Comparison of ENCODE assay signal across 14 cellular contexts in genomic region chr7:5626456-5626855, GRCh38. TPM values are rescaled to one million over a fixed set of nuclear protein-coding genes. Genes with fewer than 3 reads are reported as not detected.
DNase-seq lines count a peak whose midpoint lies in the region; ATAC-seq and TF ChIP-seq lines count a peak whose summit lies in the region.
"Had no signal": no experiment of that assay in that cellular context is flagged by ENCODE, and none has a peak within 500 bp of the region (broad histone marks: within the 10 kb centered on the region; RNA-seq: fewer than 3 reads in every experiment).

No MANE protein-coding gene starts in this region.

- H2AFZ ChIP-seq in IMR-90 (replicated peaks; ENCODE audit: low read length, poor library complexity) (no peak overlapping the region), trophoblast cell (ENCODE audit: insufficient read depth, low read length, poor library complexity) (no peak overlapping the region)

- H3K36me3 ChIP-seq in Caco-2 (ENCODE audit: control insufficient read depth, insufficient read depth, low read length) (0 out of 2 replicates have a peak, but pooled peaks cover 1% of the 10 kb centered on the region), IMR-90 (ENCODE audit: control insufficient read depth, insufficient read depth, low read length) (peaks cover 32% of the 10 kb centered on the region), trophoblast cell (ENCODE audit: control insufficient read depth in 1 of 2, insufficient read depth in 2 of 2, low read length in 2 of 2) (peaks cover 28 to 33% of the 10 kb centered on the region in 2 experiments)

- CTCF ChIA-PET in Caco-2 (lab: Charles Lee) (interaction anchor here (0.6 to 1.5 kb wide), 2 partner anchors 29 to 39 kb away, joined by 3 to 6 read pairs; no protein-coding TSS in a partner anchor), IMR-90 (lab: Yijun Ruan, JAX) (interaction anchor here (0.6 to 0.8 kb wide), 2 partner anchors 81 kb away, joined by 3 to 5 read pairs; no protein-coding TSS in a partner anchor)

- peak overlapping the region; percentile 48; the same call in 1 of the 3 replicates for H2BK15ac ChIP-seq in IMR-90 (ENCODE audit: low read depth, low read length)

- H3K18ac ChIP-seq in IMR-90 (ENCODE audit: low read depth, low read length): no peak overlapping the region
- no peak overlapping the region for H3K18ac ChIP-seq in trophoblast cell (ENCODE audit: low read length)

- H2BK5ac ChIP-seq in IMR-90 (ENCODE audit: low read depth, low read length, poor library complexity, severe bottlenecking): peak overlapping the region; percentile 53
- H2BK5ac ChIP-seq in trophoblast cell (ENCODE audit: low read depth, low read length, poor library complexity): peak overlapping the region; percentile 15

- H4K20me1 ChIP-seq in IMR-90 (ENCODE audit: insufficient read depth, low read length): peaks cover 16% of the 10 kb centered on the region; the same call in 1 of the 2 replicates

- H2AK5ac ChIP-seq in IMR-90 (ENCODE audit: low read depth, low read length) (peak overlapping the region; percentile 77), trophoblast cell (ENCODE audit: low read length) (no peak overlapping the region)

- H3K14ac ChIP-seq in IMR-90 (replicated peaks; ENCODE audit: low read depth, low read length): peak overlapping the region; percentile 73; the same call in 1 of the 2 replicates
- H3K14ac ChIP-seq in trophoblast cell (ENCODE audit: low read length): no peak overlapping the region

- H3K56ac ChIP-seq in IMR-90 (ENCODE audit: extremely low read depth, insufficient read depth, low read length): no peak overlapping the region

- peak overlapping the region; percentile 12; the same call in 1 of the 2 replicates for H4K91ac ChIP-seq in IMR-90 (ENCODE audit: insufficient read depth, low read depth, low read length)
- H4K91ac ChIP-seq in trophoblast cell (ENCODE audit: low read depth, low read length): peak overlapping the region; percentile 34

- H3K4me2 ChIP-seq in IMR-90 (ENCODE audit: low read depth, low read length): no peak overlapping the region
- H3K4me2 ChIP-seq in trophoblast cell (ENCODE audit: low read length): no peak overlapping the region

- H3K9me1 ChIP-seq in IMR-90 (ENCODE audit: insufficient read depth, low read length): peaks cover 26% of the 10 kb centered on the region

- no peak for TF ChIP-seq POLR2A in IMR-90 (IDR thresholded peaks at IDR 0.05; ENCODE audit: low read depth, low read length)

- H3K4me3 Mint-ChIP-seq in Caco-2 (ENCODE audit: unreplicated experiment): no peak overlapping the region
- H3K4me3 Mint-ChIP-seq in dendritic cell treated with granulocyte-macrophage colony-stimulating factor and Interleukin-4, amounts not matched to agents 40 ng/mL and 50 ng/mL, for 4 days: no peak overlapping the region
- H3K4me3 Mint-ChIP-seq: CD4-positive, CD25-positive, alpha-beta regulatory T cell had no signal

- peak overlapping the region; percentile 12 for H2AK9ac ChIP-seq in IMR-90 (replicated peaks; ENCODE audit: low read depth, low read length, poor library complexity)

- no CpG with 5 or more reads among the region's 6 CpGs for WGBS in IMR-90 (ENCODE audit: extremely low coverage in 2 of 2, insufficient read length in 1 of 2), 2 experiments
- WGBS in trophoblast cell (ENCODE audit: extremely low coverage, insufficient coverage, insufficient read length): no CpG with 5 or more reads among the region's 6 CpGs

- no peaks in the 10 kb centered on the region for H3K9me3 Mint-ChIP-seq in Caco-2 (ENCODE audit: unreplicated experiment)
- no peaks in the 10 kb centered on the region for H3K9me3 Mint-ChIP-seq in dendritic cell treated with granulocyte-macrophage colony-stimulating factor and Interleukin-4, amounts not matched to agents 40 ng/mL and 50 ng/mL, for 4 days
- H3K9me3 Mint-ChIP-seq: CD4-positive, CD25-positive, alpha-beta regulatory T cell had no signal

- H4K8ac ChIP-seq in IMR-90 (ENCODE audit: low read depth in 2 of 2, low read length in 2 of 2): peak overlapping the region in 1 of 2 experiments; percentile 16; a peak in 1 of 4 replicates
- H4K8ac ChIP-seq in trophoblast cell (ENCODE audit: low read depth, low read length): no peak overlapping the region

- in situ Hi-C loops in IMR-90 (cut with MboI; ENCODE audit: low sequenced_read_pairs): no loop called here

- H3K9me3 ChIP-seq in Caco-2 (no peaks in the 10 kb centered on the region), IMR-90 (ENCODE audit: control insufficient read depth, insufficient read depth, low read length) (no peaks in the 10 kb centered on the region), trophoblast cell (ENCODE audit: insufficient read depth, low read depth, low read length) (peaks cover 2% of the 10 kb centered on the region)
- H3K9me3 ChIP-seq: gastrocnemius medialis had no signal

- H3K4me3 ChIP-seq in Caco-2 (ENCODE audit: low read depth, low read length) (no peak overlapping the region), IMR-90 (ENCODE audit: insufficient read depth, low read depth, low read length) (no peak overlapping the region), trophoblast cell (ENCODE audit: low read depth, low read length) (no peak overlapping the region)
- H3K4me3 ChIP-seq: gastrocnemius medialis had no signal

- H4K5ac ChIP-seq in IMR-90 (ENCODE audit: low read depth, low read length): no peak overlapping the region

- POLR2A ChIA-PET in Caco-2 (lab: Charles Lee): interaction anchor here (0.9 kb wide), 1 partner anchor 10 kb away, joined by 3 read pairs; no protein-coding TSS in a partner anchor
- POLR2A ChIA-PET in IMR-90 (lab: Charles Lee; ENCODE audit: unreplicated experiment): interaction anchor here (0.6 kb wide), 1 partner anchor 68 kb away, joined by 3 read pairs; no protein-coding TSS in a partner anchor

- no peak for TF ChIP-seq RAD21 in IMR-90 (IDR thresholded peaks at IDR 0.05; ENCODE audit: low read length)

- H2BK20ac ChIP-seq in IMR-90 (ENCODE audit: low read depth, low read length): 0 out of 2 replicates have a peak overlapping the region, but pooled peaks have one; percentile 38

- H3K36me3 Mint-ChIP-seq in Caco-2 (ENCODE audit: insufficient read depth, unreplicated experiment): peaks cover 60% of the 10 kb centered on the region
- H3K36me3 Mint-ChIP-seq in dendritic cell treated with granulocyte-macrophage colony-stimulating factor and Interleukin-4, amounts not matched to agents 40 ng/mL and 50 ng/mL, for 4 days (ENCODE audit: low read depth): peaks cover 95% of the 10 kb centered on the region

- H3K27ac ChIP-seq in IMR-90 (ENCODE audit: insufficient read depth, low read length): peak overlapping the region; percentile 49; the same call in 1 of the 2 replicates
- H3K27ac ChIP-seq in trophoblast cell (ENCODE audit: low read depth, low read length): peak overlapping the region; percentile 77
- H3K27ac ChIP-seq: gastrocnemius medialis had no signal

- intact Hi-C loops in Caco-2 (cut with micrococcal nuclease; ENCODE audit: unreplicated experiment) (no loop called here), IMR-90 (cut with micrococcal nuclease) (loop anchor here (1.0 kb wide), 1 partner anchor 78 kb away; no protein-coding TSS in a partner anchor)
- intact Hi-C loops in dendritic cell treated with granulocyte-macrophage colony-stimulating factor and Interleukin-4, amounts not matched to agents 40 ng/mL and 50 ng/mL, for 4 days (cut with micrococcal nuclease): no loop called here

- H3K23ac ChIP-seq in IMR-90 (ENCODE audit: low read depth, low read length) (peak overlapping the region; percentile 45; the same call in 1 of the 2 replicates), trophoblast cell (ENCODE audit: low read length) (no peak overlapping the region)

- no peaks in the 10 kb centered on the region for H3K27me3 ChIP-seq in Caco-2 (replicated peaks; ENCODE audit: control insufficient read depth, insufficient read depth, low read length)
- no peaks in the 10 kb centered on the region for H3K27me3 ChIP-seq in IMR-90 (ENCODE audit: control insufficient read depth, insufficient read depth, low read length)
- H3K27me3 ChIP-seq in trophoblast cell (ENCODE audit: insufficient read depth, low read length): no peaks in the 10 kb centered on the region
- H3K27me3 ChIP-seq: gastrocnemius medialis had no signal

- dilution Hi-C loops in IMR-90 (cut with HindIII; ENCODE audit: low sequenced_read_pairs, unreplicated experiment): loop anchor here (10.0 kb wide), 1 partner anchor 58 kb away; no protein-coding TSS in a partner anchor

- no peak overlapping the region for H2BK12ac ChIP-seq in trophoblast cell (ENCODE audit: low read length)

- H3K9ac ChIP-seq in IMR-90 (ENCODE audit: low read depth, low read length) (no peak overlapping the region), trophoblast cell (ENCODE audit: low read length) (no peak overlapping the region)

- H3K27ac Mint-ChIP-seq in Caco-2 (ENCODE audit: unreplicated experiment): peak overlapping the region; percentile 15
- peak overlapping the region; percentile 41 for H3K27ac Mint-ChIP-seq in dendritic cell treated with granulocyte-macrophage colony-stimulating factor and Interleukin-4, amounts not matched to agents 40 ng/mL and 50 ng/mL, for 4 days

- TF ChIP-seq CTCF in Caco-2 (IDR thresholded peaks at IDR 0.05; ENCODE audit: insufficient read depth in 1 of 2, low read depth in 1 of 2, low read length in 1 of 2, severe bottlenecking in 1 of 2, unreplicated experiment in 1 of 2) (no peak), IMR-90 (conservative IDR thresholded peaks at IDR 0.05; ENCODE audit: low read depth, low read length) (no peak)

- H3K4ac ChIP-seq in IMR-90 (ENCODE audit: low read depth, low read length) (peak overlapping the region; percentile 13; the same call in 1 of the 2 replicates), trophoblast cell (ENCODE audit: low read depth, low read length) (no peak overlapping the region)

- no peak overlapping the region for H4K12ac ChIP-seq in trophoblast cell (ENCODE audit: low read depth, low read length)

- H3K79me1 ChIP-seq in IMR-90 (ENCODE audit: low read depth in 1 of 2, low read length in 2 of 2) (peaks cover 28 to 68% of the 10 kb centered on the region in 2 experiments), trophoblast cell (ENCODE audit: low read length) (no peaks in the 10 kb centered on the region)

- H2BK120ac ChIP-seq in IMR-90 (ENCODE audit: low read depth, low read length): peak overlapping the region; percentile 32; the same call in 1 of the 2 replicates
- no peak overlapping the region for H2BK120ac ChIP-seq in trophoblast cell (ENCODE audit: insufficient read depth, low read length, poor library complexity)

- H3K4me1 ChIP-seq in Caco-2 (peaks cover 17% of the 10 kb centered on the region), IMR-90 (ENCODE audit: control insufficient read depth, insufficient read depth, low read length) (peaks cover 25% of the 10 kb centered on the region), trophoblast cell (ENCODE audit: control insufficient read depth in 1 of 2, insufficient read depth in 2 of 2, low read length in 2 of 2) (peaks cover 15 to 25% of the 10 kb centered on the region in 2 experiments)
- H3K4me1 ChIP-seq: gastrocnemius medialis had no signal

- DNase-seq in Caco-2: no peak
- no peak for DNase-seq in IMR-90
- DNase-seq in trophoblast cell: no peak
- DNase-seq in activated CD4-positive, CD25-positive, alpha-beta regulatory T cell (lab: John Stamatoyannopoulos, UW): no peak
- DNase-seq in NCI-H524 treated with DMSO at 0.1 percent for 48 hours (lab: John Stamatoyannopoulos, UW): no peak
- DNase-seq: activated CD4-positive, alpha-beta T cell treated with anti-CD3 and anti-CD28 coated beads for 48 hours; CD4-positive, CD25-positive, alpha-beta regulatory T cell; gastrocnemius medialis; NCI-H187 treated with DMSO at 0.1 percent for 48 hours; NCI-H526 treated with DMSO at 0.1 percent for 48 hours; stimulated activated CD4-positive, alpha-beta T cell treated with anti-CD3 and anti-CD28 coated beads, Interleukin-15, amount 100 ng/mL, for 24 hours had no signal

- H3K4me1 Mint-ChIP-seq in Caco-2 (ENCODE audit: low read depth, unreplicated experiment): peaks cover 7% of the 10 kb centered on the region
- H3K4me1 Mint-ChIP-seq in dendritic cell treated with granulocyte-macrophage colony-stimulating factor and Interleukin-4, amounts not matched to agents 40 ng/mL and 50 ng/mL, for 4 days (ENCODE audit: low read depth): peaks cover 18% of the 10 kb centered on the region

- ATAC-seq in IMR-90 (ENCODE audit: low read depth) (no peak), GM21717 (IDR thresholded peaks at IDR 0.05; ENCODE audit: unreplicated experiment) (no peak)
- ATAC-seq: gastrocnemius medialis, Panc1 had no signal

- BruUV-seq in Caco-2 (replicated peaks; lab: Mats Ljungman, UMichigan) (no TSS peak), IMR-90 (replicated peaks; lab: Mats Ljungman, UMichigan) (no TSS peak)

- no peaks in the 10 kb centered on the region for H3K27me3 Mint-ChIP-seq in Caco-2 (ENCODE audit: insufficient read depth, unreplicated experiment)
- no peaks in the 10 kb centered on the region for H3K27me3 Mint-ChIP-seq in dendritic cell treated with granulocyte-macrophage colony-stimulating factor and Interleukin-4, amounts not matched to agents 40 ng/mL and 50 ng/mL, for 4 days
- H3K27me3 Mint-ChIP-seq: CD4-positive, CD25-positive, alpha-beta regulatory T cell had no signal

- peaks cover 1% of the 10 kb centered on the region for H3K79me2 ChIP-seq in trophoblast cell (ENCODE audit: control insufficient read depth, insufficient read depth, low read length, poor library complexity)

RNA-seq across cellular contexts. Expression of gene FSCN1, which starts 33.8 kb away (rescaled TPM):
- total RNA-seq in Caco-2 (2022) (78.2 and 91.0 TPM in 2 replicates), IMR-90 (2012; rRNA removed) (118 and 137 TPM in 2 replicates)
- 277 and 353 TPM in 2 replicates for polyA plus RNA-seq in IMR-90 (2012; rRNA removed)
- 217 and 436 TPM in 2 replicates for polyA plus RNA-seq in IMR-90 (2012; cell fraction: cytosol; rRNA removed)
- 131 and 368 TPM in 2 replicates for polyA plus RNA-seq in IMR-90 (2012; cell fraction: nucleus; rRNA removed; ENCODE audit: low replicate concordance)
- 507 and 526 TPM in 2 replicates for polyA plus RNA-seq in trophoblast cell (2013)
